ENCODE assay signal across 8 cellular contexts in genomic region chr19:1618157-1619093, GRCh38. TPM values are rescaled to one million over a fixed set of nuclear protein-coding genes. Genes with fewer than 3 reads are reported as not detected.
A peak's percentile ranks its signal among the peaks of the same experiment; 100 is the strongest.
DNase-seq lines count a peak whose midpoint lies in the region; ATAC-seq and TF ChIP-seq lines count a peak whose summit lies in the region.

No MANE protein-coding gene starts in this region.

- 91% methylated on average over 23 of the region's 24 CpGs for WGBS in SK-N-SH (ENCODE audit: low lambda C conversion rate)

- H3K9me3 ChIP-seq in AG04450 (ENCODE audit: control insufficient read depth, insufficient read depth, low read length), result no peaks in the 10 kb centered on the region; the same call in 1 of the 2 replicates
- no peaks in the 10 kb centered on the region for H3K9me3 ChIP-seq in SK-N-SH
- no peaks in the 10 kb centered on the region for H3K9me3 ChIP-seq in parathyroid adenoma (ENCODE audit: control insufficient read depth, low read length)

- POLR2A ChIA-PET in AG04450 (lab: Yijun Ruan, JAX), result interaction anchor here (0.6 kb wide), 1 partner anchor 11 kb away, joined by 3 read pairs; no protein-coding TSS in a partner anchor
- POLR2A ChIA-PET in SK-N-SH (lab: Yijun Ruan, JAX), result no interaction called here

- H3K4me2 ChIP-seq in SK-N-SH (no peak overlapping the region), parathyroid adenoma (ENCODE audit: low read length) (no peak overlapping the region)

- CTCF ChIA-PET in AG04450 (lab: Charles Lee) (no interaction called here), SK-N-SH (lab: Yijun Ruan, JAX) (interaction anchor here (0.6 to 2.1 kb wide), 6 partner anchors 11 to 208 kb away, joined by 3 to 9 read pairs (median 3); partner anchors contain the start of gene UQCR11)

- H3K27me3 ChIP-seq in AG04450 (ENCODE audit: control insufficient read depth, insufficient read depth, low read length), result no peaks in the 10 kb centered on the region
- H3K27me3 ChIP-seq in SK-N-SH (ENCODE audit: insufficient read depth), result no peaks in the 10 kb centered on the region
- H3K27me3 ChIP-seq in parathyroid adenoma (ENCODE audit: control insufficient read depth, insufficient read depth, low read length), result no peaks in the 10 kb centered on the region

- DNase-seq in AG04450 (ENCODE audit: low read depth, low spot score) (no peak), SK-N-SH (peak; percentile 78), epithelial cell of esophagus (ENCODE audit: low read depth) (peak; percentile 37), hippocampal formation (lab: John Stamatoyannopoulos, UW) (no peak), NCI-H1092 treated with DMSO at 0.1 percent for 48 hours (lab: John Stamatoyannopoulos, UW) (no peak)

- H3K9me2 ChIP-seq in SK-N-SH, result no peaks in the 10 kb centered on the region

- peak; percentile 30 for TF ChIP-seq CTCF in AG04450 (IDR thresholded peaks at IDR 0.05; ENCODE audit: low read depth, low read length)
- peak; percentile 68 for TF ChIP-seq CTCF in GM12875 (IDR thresholded peaks at IDR 0.05; ENCODE audit: borderline replicate concordance, insufficient read depth, low read depth, low read length)
- TF ChIP-seq CTCF in SK-N-SH (IDR thresholded peaks at IDR 0.05), result peak; percentile 37
- TF ChIP-seq CTCF in epithelial cell of esophagus (IDR thresholded peaks at IDR 0.05; ENCODE audit: insufficient read depth, low read depth, low read length, missing control alignments), result peak; percentile 48
- TF ChIP-seq CTCF in parathyroid adenoma (IDR thresholded peaks at IDR 0.05), result peak; percentile 25

- no peak overlapping the region for H3K9ac ChIP-seq in SK-N-SH
- H3K9ac ChIP-seq in parathyroid adenoma, result no peak overlapping the region

- TF ChIP-seq EP300 in SK-N-SH (IDR thresholded peaks at IDR 0.05; ENCODE audit: borderline replicate concordance in 1 of 2, low read depth in 1 of 2, low read length in 1 of 2), result no peak

- H2AFZ ChIP-seq in SK-N-SH (ENCODE audit: low read depth) (no peak overlapping the region), parathyroid adenoma (no peak overlapping the region)

- ATAC-seq in HG02623 (IDR thresholded peaks at IDR 0.05; ENCODE audit: unreplicated experiment), result no peak

- peak; percentile 35; the same call in 1 of the 2 replicates for TF ChIP-seq RAD21 in SK-N-SH (IDR thresholded peaks at IDR 0.05; ENCODE audit: low read length)

- no peak overlapping the region for H3K4me3 ChIP-seq in AG04450 (ENCODE audit: low read depth, low read length)
- no peak overlapping the region for H3K4me3 ChIP-seq in GM12875 (ENCODE audit: low read depth, low read length)
- no peak overlapping the region for H3K4me3 ChIP-seq in SK-N-SH (ENCODE audit: low read depth in 2 of 2, low read length in 1 of 2)
- no peak overlapping the region for H3K4me3 ChIP-seq in epithelial cell of esophagus (ENCODE audit: low read length)
- no peak overlapping the region for H3K4me3 ChIP-seq in parathyroid adenoma (ENCODE audit: low read depth, low read length)

- H3F3A ChIP-seq in SK-N-SH (replicated peaks; ENCODE audit: insufficient read depth), result peaks cover 2% of the 10 kb centered on the region

- H3K27ac ChIP-seq in AG04450 (ENCODE audit: low read depth, low read length) (no peak overlapping the region), SK-N-SH (ENCODE audit: low read depth in 2 of 2, low read length in 1 of 2) (no peak overlapping the region; a peak in 1 of 4 replicates), parathyroid adenoma (no peak overlapping the region)

- H3K4me1 ChIP-seq in SK-N-SH (ENCODE audit: control insufficient read depth in 1 of 2, insufficient read depth in 2 of 2, low read depth in 1 of 2, low read length in 1 of 2) (no peaks in the 10 kb centered on the region; a peak in 1 of 4 replicates), parathyroid adenoma (no peaks in the 10 kb centered on the region)

- 0 out of 2 replicates have a peak, but pooled peaks cover 6% of the 10 kb centered on the region for H3K79me2 ChIP-seq in SK-N-SH (ENCODE audit: insufficient read depth)
- no peaks in the 10 kb centered on the region for H3K79me2 ChIP-seq in parathyroid adenoma

- H3K36me3 ChIP-seq in SK-N-SH (replicated peaks in 1 of 2; ENCODE audit: control insufficient read depth in 1 of 2, insufficient read depth in 2 of 2, low read length in 1 of 2) (peaks cover 3 to 77% of the 10 kb centered on the region in 2 experiments), parathyroid adenoma (ENCODE audit: control insufficient read depth, insufficient read depth, low read length) (no peaks in the 10 kb centered on the region)

- peaks cover 10% of the 10 kb centered on the region; the same call in 1 of the 2 replicates for H4K20me1 ChIP-seq in SK-N-SH (ENCODE audit: insufficient read depth)

TF ChIP-seq in SK-N-SH, 30 proteins besides CTCF, POLR2A, EP300 and RAD21:
- TF ChIP-seq CHD2 (IDR thresholded peaks at IDR 0.05; ENCODE audit: low read length, partially characterized antibody) (no peak), SMC3 (IDR thresholded peaks at IDR 0.05; ENCODE audit: low read depth, low read length) (peak; percentile 35; the same call in 1 of the 2 replicates)

RNA-seq across cellular contexts. Expression of gene UQCR11, which starts 13.2 kb away (rescaled TPM):
- polyA plus RNA-seq in AG04450 (2011; rRNA removed), result 153 and 166 TPM in 2 replicates
- polyA minus RNA-seq in AG04450 (2011; rRNA and poly(A)+ RNA removed), result 25.5 and 26.5 TPM in 2 replicates
- polyA plus RNA-seq in SK-N-SH (2012; rRNA removed), result 247 and 372 TPM in 2 replicates
- polyA plus RNA-seq in SK-N-SH (2012; cell fraction: cytosol; rRNA removed), result 232 and 233 TPM in 2 replicates
- polyA plus RNA-seq in SK-N-SH (2012; cell fraction: nucleus; rRNA removed), result 81.2 and 187 TPM in 2 replicates

RNA-seq across cellular contexts. Expression of gene MBD3, which starts 25.8 kb away (rescaled TPM):
- 21.9 and 35.4 TPM in 2 replicates for polyA plus RNA-seq in AG04450 (2011; rRNA removed)
- polyA minus RNA-seq in AG04450 (2011; rRNA and poly(A)+ RNA removed), result 17.3 and 21.2 TPM in 2 replicates
- polyA plus RNA-seq in SK-N-SH (2012; rRNA removed), result 74.1 and 96.5 TPM in 2 replicates
- 44.9 and 52.3 TPM in 2 replicates for polyA plus RNA-seq in SK-N-SH (2012; cell fraction: cytosol; rRNA removed)
- 183 and 250 TPM in 2 replicates for polyA plus RNA-seq in SK-N-SH (2012; cell fraction: nucleus; rRNA removed)

RNA-seq across cellular contexts. Expression of gene TCF3, which starts 34.0 kb away (rescaled TPM):
- 47.3 and 51.7 TPM in 2 replicates for polyA plus RNA-seq in AG04450 (2011; rRNA removed)
- polyA minus RNA-seq in AG04450 (2011; rRNA and poly(A)+ RNA removed), result 26.7 and 35.4 TPM in 2 replicates
- polyA plus RNA-seq in SK-N-SH (2012; rRNA removed), result 81.3 and 104 TPM in 2 replicates
- 49.6 and 82.9 TPM in 2 replicates for polyA plus RNA-seq in SK-N-SH (2012; cell fraction: cytosol; rRNA removed)
- 173 and 175 TPM in 2 replicates for polyA plus RNA-seq in SK-N-SH (2012; cell fraction: nucleus; rRNA removed)

RNA-seq across cellular contexts. Expression of gene MEX3D, which starts 50.3 kb away (rescaled TPM):
- polyA plus RNA-seq in AG04450 (2011; rRNA removed) (5.4 and 6.2 TPM in 2 replicates), SK-N-SH (2012; rRNA removed) (11.5 and 14.9 TPM in 2 replicates)
- polyA minus RNA-seq in AG04450 (2011; rRNA and poly(A)+ RNA removed), result 10.9 and 11.6 TPM in 2 replicates
- 6.4 and 11.6 TPM in 2 replicates for polyA plus RNA-seq in SK-N-SH (2012; cell fraction: cytosol; rRNA removed)
- 10.4 and 15.7 TPM in 2 replicates for polyA plus RNA-seq in SK-N-SH (2012; cell fraction: nucleus; rRNA removed)

Comparison
In these comparisons a context has a peak if more than half of its experiments do, and no peak if none do; other contexts are left out.
1. DNase-seq: peak in SK-N-SH (single experiment) and epithelial cell of esophagus (single experiment); none in AG04450 (single experiment), hippocampal formation (0 of 2) and NCI-H1092 treated with DMSO at 0.1 percent for 48 hours (single experiment).
2. Peak in every context shown above with its lines, with median percentiles within 50 percentile points of each other: CTCF ChIP-seq.